ENCODE assay signal across 11 cellular contexts in the genomic region with DNA sequence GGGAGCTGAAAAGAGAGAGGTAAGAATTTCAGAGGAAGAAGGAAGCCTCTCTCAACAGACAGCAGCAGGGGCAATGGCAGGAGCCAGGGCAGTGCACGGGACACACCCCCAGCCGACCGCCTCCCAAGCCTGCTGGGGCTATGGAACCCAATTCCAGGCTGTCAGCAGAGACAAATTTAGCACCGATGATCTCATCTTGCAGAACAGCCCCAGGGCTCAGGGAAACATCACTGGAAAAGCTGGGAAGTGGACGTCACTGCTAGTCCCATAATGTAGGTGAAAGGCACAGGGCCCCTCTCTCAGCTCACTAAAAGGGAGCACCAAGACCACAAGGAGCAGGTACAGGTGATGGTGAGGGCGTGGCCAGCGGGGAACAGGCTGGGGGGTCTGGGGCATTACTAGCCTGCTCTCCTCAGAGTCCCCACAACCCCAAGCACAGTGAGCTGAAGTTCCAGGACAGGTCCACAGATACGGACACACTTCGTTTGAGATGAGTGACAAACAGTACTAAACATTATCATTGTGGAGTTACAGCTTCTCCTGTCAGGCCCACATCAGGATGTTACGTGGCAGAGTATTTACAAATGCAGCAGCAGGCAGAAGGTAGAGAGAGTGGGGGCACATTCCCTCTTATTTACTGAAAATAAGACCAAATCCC.
DNase-seq lines count a peak whose midpoint lies in the region; ATAC-seq and TF ChIP-seq lines count a peak whose summit lies in the region.
"Had no signal": no experiment of that assay in that cellular context is flagged by ENCODE, and none has a peak within 500 bp of the region (broad histone marks: within the 10 kb centered on the region; RNA-seq: fewer than 3 reads in every experiment).

No MANE protein-coding gene starts in this region.

- in situ Hi-C loops in astrocyte of the spinal cord (cut with HindIII; ENCODE audit: low sequenced_read_pairs): no loop called here

- H3K4me3 ChIP-seq in astrocyte of the spinal cord (ENCODE audit: low read depth, low read length): no peak overlapping the region
- H3K4me3 ChIP-seq: lower lobe of right lung, upper lobe of left lung had no signal

- no peak for TF ChIP-seq CTCF in astrocyte of the spinal cord (IDR thresholded peaks at IDR 0.05; ENCODE audit: low read depth, low read length)

- DNase-seq in NCI-H82 (lab: John Stamatoyannopoulos, UW) (peak; percentile 18), NCI-H82 treated with DMSO at 0.1 percent for 48 hours (lab: John Stamatoyannopoulos, UW; ENCODE audit: unreplicated experiment) (no peak), astrocyte of the spinal cord (ENCODE audit: low read depth, low spot score) (peak; percentile 40), left kidney (ENCODE audit: low read depth, low spot score) (peak; percentile 81), ureter (ENCODE audit: low spot score) (peak; percentile 55), NCI-H2196 (lab: John Stamatoyannopoulos, UW; ENCODE audit: unreplicated experiment) (no peak), DMS79 treated with DMSO at 0.1 percent for 48 hours (lab: John Stamatoyannopoulos, UW) (no peak)
- DNase-seq: lower lobe of right lung, NCI-H146 had no signal

- ATAC-seq in HG02623 (IDR thresholded peaks at IDR 0.05; ENCODE audit: unreplicated experiment): no peak

Comparison
In these comparisons a context has a peak if more than half of its experiments do, and no peak if none do; other contexts are left out.
1. DNase-seq: peak in NCI-H82 (single experiment), astrocyte of the spinal cord (single experiment), left kidney (single experiment) and ureter (single experiment); none in NCI-H82 treated with DMSO at 0.1 percent for 48 hours (single experiment), NCI-H2196 (single experiment) and DMS79 treated with DMSO at 0.1 percent for 48 hours (single experiment).